18 cellular contexts compared by ENCODE assay signal in the genomic region with DNA sequence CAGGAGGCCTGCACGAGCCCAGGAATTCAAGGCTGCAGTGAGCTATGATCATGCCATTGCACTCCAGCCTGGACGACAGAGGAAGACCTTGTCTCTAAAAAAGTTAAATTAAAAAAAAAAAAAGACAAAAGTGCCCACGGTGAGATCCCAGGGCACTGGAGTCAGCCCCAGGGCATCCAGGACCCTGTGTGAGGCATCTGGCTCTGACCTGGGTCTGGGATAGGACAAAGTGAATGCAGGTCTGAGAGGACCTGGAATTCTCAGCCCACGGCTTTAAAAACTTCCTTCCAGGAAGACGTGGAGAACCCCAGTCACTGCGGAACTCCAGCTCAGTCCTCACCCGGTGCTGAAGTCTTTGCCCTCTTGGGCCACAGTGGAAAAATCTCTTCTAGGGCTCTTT.
"Had no signal": no experiment of that assay in that cellular context is flagged by ENCODE, and none has a peak within 500 bp of the region (broad histone marks: within the 10 kb centered on the region; RNA-seq: fewer than 3 reads in every experiment).

No MANE protein-coding gene starts in this region.

- DNase-seq: colonic mucosa; cortex of kidney; dorsolateral prefrontal cortex; effector CD4-positive, alpha-beta T cell; effector CD8-positive, alpha-beta T cell; effector memory CD4-positive, alpha-beta T cell; effector memory CD8-positive, alpha-beta T cell; endodermal cell; erythroblast; esophagus squamous epithelium; foreskin fibroblast; foreskin keratinocyte; foreskin melanocyte; gastrocnemius medialis; glutamatergic neuron; head of caudate nucleus; heart left ventricle; heart right ventricle had no signal
